ENCODE assay signal across 8 cellular contexts in the genomic region with DNA sequence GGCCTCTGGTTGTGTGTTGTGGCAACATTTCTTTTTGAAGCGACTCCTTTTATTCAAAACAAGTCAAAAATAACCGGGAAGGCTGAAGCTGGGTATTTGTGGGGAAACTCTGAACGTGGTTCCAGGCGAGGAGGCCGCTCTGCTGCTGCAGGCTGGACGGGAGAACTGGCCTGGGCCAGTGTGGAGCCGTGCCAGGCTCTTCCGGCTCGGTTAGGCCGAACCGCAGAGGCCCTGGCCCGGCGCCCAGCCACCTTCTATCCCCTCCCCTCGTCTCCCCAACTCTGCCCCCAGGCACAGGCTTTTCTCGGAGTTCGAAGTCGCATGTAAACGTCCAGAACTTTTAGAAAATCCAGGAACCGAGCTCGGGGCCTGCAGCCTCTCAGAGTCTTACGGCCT. TPM values are rescaled to one million over a fixed set of nuclear protein-coding genes. Genes with fewer than 3 reads are reported as not detected.
A peak's percentile ranks its signal among the peaks of the same experiment; 100 is the strongest.
DNase-seq lines count a peak whose midpoint lies in the region; ATAC-seq and TF ChIP-seq lines count a peak whose summit lies in the region.
"Had no signal": no experiment of that assay in that cellular context is flagged by ENCODE, and none has a peak within 500 bp of the region (broad histone marks: within the 10 kb centered on the region; RNA-seq: fewer than 3 reads in every experiment).

No MANE protein-coding gene starts in this region.

- intact Hi-C loops in breast epithelium (cut with DNase I; ENCODE audit: low total_unique reads) = no loop called here

- H3K4me3 ChIP-seq in breast epithelium (peak overlapping the region in 2 of 3 donors; percentile 9 to 23), osteoblast (ENCODE audit: insufficient read depth, low read length) (no peak overlapping the region)

- DNase-seq in ELF-1 (ENCODE audit: low read depth, low spot score) = peak; percentile 81
- peak; percentile 87 for DNase-seq in M059J (ENCODE audit: low read depth)
- no peak for DNase-seq in breast epithelium (ENCODE audit: low spot score in 2 of 2)
- peak; percentile 92 for DNase-seq in osteoblast (ENCODE audit: insufficient read length, low spot score, missing footprints)
- no peak for DNase-seq in NCI-H146 treated with DMSO at 0.1 percent for 48 hours (lab: John Stamatoyannopoulos, UW; ENCODE audit: unreplicated experiment)
- DNase-seq: activated CD4-positive, alpha-beta T cell treated with anti-CD3 and anti-CD28 coated beads for 4 hours had no signal

- H3K36me3 ChIP-seq in breast epithelium (no peaks in the 10 kb centered on the region), osteoblast (ENCODE audit: insufficient read depth, low read length) (no peaks in the 10 kb centered on the region)

- TF ChIP-seq CTCF in breast epithelium (IDR thresholded peaks at IDR 0.05) = no peak
- no peak for TF ChIP-seq CTCF in osteoblast (IDR thresholded peaks at IDR 0.05; ENCODE audit: extremely low read depth, low read depth, low read length)

- H3K27ac ChIP-seq in breast epithelium (peak overlapping the region; percentile 58 to 85), osteoblast (ENCODE audit: low read depth, low read length) (no peak overlapping the region)

- peaks cover under 1% of the 10 kb centered on the region for H3K79me2 ChIP-seq in osteoblast (ENCODE audit: insufficient read depth, low read length)

- H3K9me3 ChIP-seq in breast epithelium (no peaks in the 10 kb centered on the region), osteoblast (ENCODE audit: low read depth, low read length) (no peaks in the 10 kb centered on the region)

- no peak for ATAC-seq in GM19035 (IDR thresholded peaks at IDR 0.05; ENCODE audit: unreplicated experiment)
- ATAC-seq in GM21529 (IDR thresholded peaks at IDR 0.05; ENCODE audit: unreplicated experiment) = no peak

- H3K4me2 ChIP-seq in osteoblast (ENCODE audit: insufficient read depth, low read length) = no peak overlapping the region

- H3K27me3 ChIP-seq in breast epithelium (peaks cover 0 to 93% of the 10 kb centered on the region in 2 donors), osteoblast (ENCODE audit: insufficient read depth, low read length) (peaks cover 32% of the 10 kb centered on the region)

- peak overlapping the region; percentile 41 for H2AFZ ChIP-seq in osteoblast (ENCODE audit: low read length)

- peaks cover 0 to 5% of the 10 kb centered on the region in 2 donors for H3K4me1 ChIP-seq in breast epithelium
- peaks cover 7% of the 10 kb centered on the region for H3K4me1 ChIP-seq in osteoblast (ENCODE audit: insufficient read depth, low read length)

- no peak for TF ChIP-seq POLR2A in breast epithelium (IDR thresholded peaks at IDR 0.05)

- peaks cover 4% of the 10 kb centered on the region for H4K20me1 ChIP-seq in osteoblast (ENCODE audit: insufficient read depth, low read length)

RNA-seq across cellular contexts. Expression of a gene that starts 2.4 kb away (rescaled TPM):
- 35.5 and 50.6 TPM in 2 replicates for total RNA-seq in M059J (2014; rRNA removed; shearing (Covaris generic))
- total RNA-seq in breast epithelium (10 to 100 TPM; 11.7 to 28.1 (median 27.9) TPM), osteoblast (14.7 and 14.8 TPM in 2 replicates)

Comparison
In these comparisons a context has a peak if more than half of its experiments do, and no peak if none do; other contexts are left out.
1. DNase-seq: peak in ELF-1 (single experiment), M059J (single experiment) and osteoblast (single experiment); none in breast epithelium (0 of 2) and NCI-H146 treated with DMSO at 0.1 percent for 48 hours (single experiment).